ENCODE assay signal across 3 cellular contexts in the genomic region with DNA sequence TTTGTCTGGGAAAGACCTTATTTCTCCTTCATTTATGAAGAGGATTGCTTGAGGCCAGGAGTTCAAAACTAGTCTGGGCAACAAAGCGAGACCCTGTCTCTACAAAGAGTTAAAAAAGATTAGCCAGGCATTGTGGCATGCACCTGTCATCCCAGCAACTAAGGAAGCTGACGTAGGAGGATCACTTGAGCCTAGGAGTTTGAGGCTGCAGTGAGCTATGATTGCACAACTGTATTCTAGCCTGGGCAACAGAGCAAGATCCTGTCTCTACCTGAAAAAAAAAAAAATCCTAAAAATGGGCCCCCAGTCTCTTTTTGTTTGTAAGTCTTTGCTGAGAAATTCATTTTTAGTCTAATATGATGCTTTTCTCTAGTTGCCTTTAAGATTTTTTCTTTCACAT.
TF ChIP-seq lines count a peak whose summit lies in the region.

No MANE protein-coding gene starts in this region.

TF ChIP-seq in HepG2, 621 proteins besides CTCF, POLR2A, EP300 and RAD21:
- TF ChIP-seq ZFP90 (CRISPR knock-in tag; IDR thresholded peaks at IDR 0.05; ENCODE audit: borderline replicate concordance) (no peak), CEBPB (IDR thresholded peaks at IDR 0.05; ENCODE audit: borderline replicate concordance, low read depth, low read length) (peak; percentile 60; the same call in 1 of the 2 replicates), DMAP1 (CRISPR knock-in tag; IDR thresholded peaks at IDR 0.05) (no peak), ZNF121 (CRISPR knock-in tag; IDR thresholded peaks at IDR 0.05) (peak; percentile 88), CEBPG (CRISPR knock-in tag; IDR thresholded peaks at IDR 0.05) (peak; percentile 37; the same call in 1 of the 2 replicates)

TF ChIP-seq in Ishikawa, 13 proteins besides CTCF, POLR2A, EP300 and RAD21:
- TF ChIP-seq CREB1 (IDR thresholded peaks at IDR 0.05; ENCODE audit: low read depth) (no peak), CEBPB (IDR thresholded peaks at IDR 0.05) (peak; percentile 37; the same call in 1 of the 2 replicates)

TF ChIP-seq in K562, 482 proteins besides CTCF, POLR2A, EP300 and RAD21:
- TF ChIP-seq ZNF121 (CRISPR knock-in tag; conservative IDR thresholded peaks at IDR 0.05) = peak; percentile 56
- TF ChIP-seq EZH2 (IDR thresholded peaks at IDR 0.05; ENCODE audit: borderline replicate concordance, low read depth, low read length) = no peak
- peak; percentile 57 for TF ChIP-seq RBM25 (IDR thresholded peaks at IDR 0.05; ENCODE audit: low read depth, low read length, severe bottlenecking)
- TF ChIP-seq ZNF263 (CRISPR knock-in tag; IDR thresholded peaks at IDR 0.05; ENCODE audit: borderline replicate concordance) = no peak
- TF ChIP-seq CEBPG (CRISPR knock-in tag; IDR thresholded peaks at IDR 0.05) = no peak
- peak; percentile 25 to 26; a peak in 1 of 4 replicates for TF ChIP-seq CEBPG (tag; conservative IDR thresholded peaks at IDR 0.05 in 1 of 2, IDR thresholded peaks at IDR 0.05 in 1 of 2)
